ENCODE assay signal across 35 cellular contexts in genomic region chrX:119105826-119106225, GRCh38. TPM values are rescaled to one million over a fixed set of nuclear protein-coding genes. Genes with fewer than 3 reads are reported as not detected.
A peak's percentile ranks its signal among the peaks of the same experiment; 100 is the strongest.
DNase-seq lines count a peak whose midpoint lies in the region; ATAC-seq and TF ChIP-seq lines count a peak whose summit lies in the region.
"Had no signal": no experiment of that assay in that cellular context is flagged by ENCODE, and none has a peak within 500 bp of the region (broad histone marks: within the 10 kb centered on the region; RNA-seq: fewer than 3 reads in every experiment).

No MANE protein-coding gene starts in this region.

- H3K4me1 ChIP-seq in mucosa of descending colon (ENCODE audit: low read depth): no peaks in the 10 kb centered on the region
- H3K4me1 ChIP-seq: A549, BLaER1, esophagus muscularis mucosa, lower lobe of right lung, transverse colon had no signal

- H3K36me3 Mint-ChIP-seq in HFFc6 (ENCODE audit: low read depth) (no peaks in the 10 kb centered on the region), CD14-positive monocyte (no peaks in the 10 kb centered on the region)
- H3K36me3 Mint-ChIP-seq: activated naive CD4-positive, alpha-beta T cell treated with anti-CD3 and anti-CD28 coated beads, Interleukin-2, amount 10 ng/mL, durations not matched to agents 7 days and 5 days; IgD-negative memory B cell; natural killer cell treated with Interleukin-12 subunit alpha and Interleukin-12 subunit beta and Interleukin-15 and Interleukin-18, amount 100 ng/mL, for 72 hours had no signal

- H3K4me1 Mint-ChIP-seq in HFFc6 (ENCODE audit: low read depth) (no peaks in the 10 kb centered on the region), CD14-positive monocyte (no peaks in the 10 kb centered on the region)
- H3K4me1 Mint-ChIP-seq: activated B cell treated with CpG ODN at 0.5 μM for 24 hours; activated naive CD4-positive, alpha-beta T cell treated with anti-CD3 and anti-CD28 coated beads, Interleukin-2, amount 10 ng/mL, durations not matched to agents 7 days and 5 days; IgD-negative memory B cell had no signal

- no peaks in the 10 kb centered on the region for H3K27me3 ChIP-seq in brain microvascular endothelial cell (replicated peaks)
- H3K27me3 ChIP-seq: BLaER1, esophagus muscularis mucosa, transverse colon had no signal

- H3K4me3 Mint-ChIP-seq in HFFc6: no peak overlapping the region
- no peak overlapping the region for H3K4me3 Mint-ChIP-seq in CD14-positive monocyte
- H3K4me3 Mint-ChIP-seq: activated B cell treated with CpG ODN at 0.5 μM for 24 hours; activated naive CD4-positive, alpha-beta T cell treated with anti-CD3 and anti-CD28 coated beads, Interleukin-2, amount 10 ng/mL, durations not matched to agents 7 days and 5 days; activated T-helper 1 cell treated with anti-CD3 and anti-CD28 coated beads, Interleukin-12 subunit alpha, Interleukin-12 subunit beta, Interleukin-2, Interleukin-4 antibody, amounts not matched to agents 30 ng/mL and 10 ng/mL and 1 ng/mL, durations not matched to agents 14 hours and 24 hours and 36 hours; dendritic cell treated with granulocyte-macrophage colony-stimulating factor and Interleukin-4, amounts not matched to agents 40 ng/mL and 50 ng/mL, for 4 days; GM23338; IgD-negative memory B cell; natural killer cell treated with Interleukin-12 subunit alpha and Interleukin-12 subunit beta and Interleukin-15 and Interleukin-18, amount 100 ng/mL, for 72 hours had no signal

- intact Hi-C loops in CD14-positive monocyte (cut with micrococcal nuclease) (no loop called here), mucosa of descending colon (cut with DNase I, micrococcal nuclease) (no loop called here)

- TF ChIP-seq CTCF in AG09319 (IDR thresholded peaks at IDR 0.05; ENCODE audit: low read depth, low read length): no peak
- TF ChIP-seq CTCF in HFFc6 (IDR thresholded peaks at IDR 0.05): no peak
- TF ChIP-seq CTCF in brain microvascular endothelial cell (IDR thresholded peaks at IDR 0.05; ENCODE audit: low read depth, low read length, missing control alignments): no peak
- TF ChIP-seq CTCF in CD14-positive monocyte (IDR thresholded peaks at IDR 0.05): no peak
- no peak for TF ChIP-seq CTCF in mucosa of descending colon (IDR thresholded peaks at IDR 0.05)

- in situ Hi-C loops in brain microvascular endothelial cell (cut with HindIII; ENCODE audit: low pct_ligation_motif_present, low sequenced_read_pairs): no loop called here

- H3K36me3 ChIP-seq in brain microvascular endothelial cell (replicated peaks): no peaks in the 10 kb centered on the region
- no peaks in the 10 kb centered on the region for H3K36me3 ChIP-seq in mucosa of descending colon (ENCODE audit: low read depth)
- H3K36me3 ChIP-seq: BLaER1, esophagus muscularis mucosa, lower lobe of right lung, transverse colon had no signal

- H3K27ac Mint-ChIP-seq in HFFc6 (no peak overlapping the region), CD14-positive monocyte (no peak overlapping the region)
- H3K27ac Mint-ChIP-seq: activated B cell treated with CpG ODN at 0.5 μM for 24 hours; activated naive CD4-positive, alpha-beta T cell treated with anti-CD3 and anti-CD28 coated beads, Interleukin-2, amount 10 ng/mL, durations not matched to agents 7 days and 5 days; activated T-helper 1 cell treated with anti-CD3 and anti-CD28 coated beads, Interleukin-12 subunit alpha, Interleukin-12 subunit beta, Interleukin-2, Interleukin-4 antibody, amounts not matched to agents 30 ng/mL and 10 ng/mL and 1 ng/mL, durations not matched to agents 14 hours and 24 hours and 36 hours; dendritic cell treated with granulocyte-macrophage colony-stimulating factor and Interleukin-4, amounts not matched to agents 40 ng/mL and 50 ng/mL, for 4 days; GM23338; IgD-negative memory B cell; natural killer cell treated with Interleukin-12 subunit alpha and Interleukin-12 subunit beta and Interleukin-15 and Interleukin-18, amount 100 ng/mL, for 72 hours had no signal

- no peaks in the 10 kb centered on the region for H3K9me3 Mint-ChIP-seq in HFFc6
- no peaks in the 10 kb centered on the region for H3K9me3 Mint-ChIP-seq in CD14-positive monocyte
- H3K9me3 Mint-ChIP-seq: activated B cell treated with CpG ODN at 0.5 μM for 24 hours; activated naive CD4-positive, alpha-beta T cell treated with anti-CD3 and anti-CD28 coated beads, Interleukin-2, amount 10 ng/mL, durations not matched to agents 7 days and 5 days; activated T-helper 1 cell treated with anti-CD3 and anti-CD28 coated beads, Interleukin-12 subunit alpha, Interleukin-12 subunit beta, Interleukin-2, Interleukin-4 antibody, amounts not matched to agents 30 ng/mL and 10 ng/mL and 1 ng/mL, durations not matched to agents 14 hours and 24 hours and 36 hours; dendritic cell treated with granulocyte-macrophage colony-stimulating factor and Interleukin-4, amounts not matched to agents 40 ng/mL and 50 ng/mL, for 4 days; GM23338; IgD-negative memory B cell; natural killer cell treated with Interleukin-12 subunit alpha and Interleukin-12 subunit beta and Interleukin-15 and Interleukin-18, amount 100 ng/mL, for 72 hours had no signal

- DNase-seq in AG09319 (ENCODE audit: extremely low read depth, low read depth) (peak; percentile 31), HFFc6 (peak; percentile 9), brain microvascular endothelial cell (peak; percentile 9), foreskin melanocyte (peak; percentile 15), activated gamma-delta T cell treated with Interleukin-2 at 50 U/mL for 16 hours (no peak), CD14-positive monocyte (ENCODE audit: low spot score) (no peak), mucosa of descending colon (no peak)
- no peak for DNase-seq in activated CD4-positive, alpha-beta T cell treated with anti-CD3 and anti-CD28 coated beads, Interleukin-2, amount 50 U/mL, for 48 hours
- DNase-seq: activated B cell treated with CpG ODN at 0.5 μM for 24 hours; activated CD8-positive, alpha-beta memory T cell treated with anti-CD3 and anti-CD28 coated beads, Interleukin-2, amount 50 U/mL, for 4 hours; activated naive CD4-positive, alpha-beta T cell treated with anti-CD3 and anti-CD28 coated beads, Interleukin-2, amount 10 ng/mL, durations not matched to agents 7 days and 5 days; amygdala; caudate nucleus; DMS53; head of caudate nucleus; kidney glomerular epithelial cell; lower lobe of right lung; NCI-H1092; NCI-H1694 treated with DMSO at 0.1 percent for 48 hours; NCI-H2171; NCI-H524 treated with DMSO at 0.1 percent for 48 hours; T-helper 1 cell; transverse colon had no signal

- H3K27me3 Mint-ChIP-seq in HFFc6 (ENCODE audit: insufficient read depth) (peaks cover 9% of the 10 kb centered on the region), CD14-positive monocyte (ENCODE audit: low read depth in 3 of 3) (no peaks in the 10 kb centered on the region)

- no peaks in the 10 kb centered on the region for H3K9me3 ChIP-seq in mucosa of descending colon
- H3K9me3 ChIP-seq: A549, BLaER1, esophagus muscularis mucosa, lower lobe of right lung, transverse colon had no signal

- no peak overlapping the region for H3K27ac ChIP-seq in brain microvascular endothelial cell
- H3K27ac ChIP-seq: A549, BLaER1, esophagus muscularis mucosa, lower lobe of right lung, skin epidermis, transverse colon had no signal

- H3K4me3 ChIP-seq in brain microvascular endothelial cell (ENCODE audit: low read depth, low read length) (no peak overlapping the region), mucosa of descending colon (no peak overlapping the region)
- H3K4me3 ChIP-seq: A549, BLaER1, esophagus muscularis mucosa, GM23338, lower lobe of right lung, skin epidermis, transverse colon had no signal

- ATAC-seq in mucosa of descending colon: no peak
- ATAC-seq: A549; GM23338; lower lobe of right lung; natural killer cell treated with Interleukin-12 subunit alpha and Interleukin-12 subunit beta and Interleukin-15 and Interleukin-18, amount 100 ng/mL, for 72 hours had no signal

RNA-seq across cellular contexts. Expression of gene KIAA1210, which starts 21.8 kb away (rescaled TPM):
- total RNA-seq in HFFc6 (2021; fragmentation: NEBNext Ultra II Directional; extraction: Animal tissue kit (Norgen Biotek cat#: 25700)): not detected
- polyA plus RNA-seq in CD14-positive monocyte: not detected
- not detected for total RNA-seq in mucosa of descending colon
- total RNA-seq: activated B cell treated with CpG ODN at 0.5 μM for 24 hours; activated T-helper 1 cell treated with anti-CD3 and anti-CD28 coated beads, Interleukin-12 subunit alpha, Interleukin-12 subunit beta, Interleukin-2, Interleukin-4 antibody, amounts not matched to agents 30 ng/mL and 10 ng/mL and 1 ng/mL, durations not matched to agents 14 hours and 24 hours and 36 hours; esophagus muscularis mucosa; GM23338; lower lobe of right lung; mononuclear cell; natural killer cell treated with Interleukin-12 subunit alpha and Interleukin-12 subunit beta and Interleukin-15 and Interleukin-18, amount 100 ng/mL, for 72 hours; transverse colon had no signal
- polyA plus RNA-seq: GM23338, IgD-negative memory B cell had no signal

RNA-seq across cellular contexts. Expression of gene CT47C1, which starts 33.0 kb away (rescaled TPM):
- total RNA-seq in HFFc6 (2021; fragmentation: NEBNext Ultra II Directional; extraction: Animal tissue kit (Norgen Biotek cat#: 25700)): not detected
- polyA plus RNA-seq in CD14-positive monocyte: not detected
- not detected for total RNA-seq in mucosa of descending colon
- total RNA-seq: activated B cell treated with CpG ODN at 0.5 μM for 24 hours; activated T-helper 1 cell treated with anti-CD3 and anti-CD28 coated beads, Interleukin-12 subunit alpha, Interleukin-12 subunit beta, Interleukin-2, Interleukin-4 antibody, amounts not matched to agents 30 ng/mL and 10 ng/mL and 1 ng/mL, durations not matched to agents 14 hours and 24 hours and 36 hours; esophagus muscularis mucosa; GM23338; lower lobe of right lung; mononuclear cell; natural killer cell treated with Interleukin-12 subunit alpha and Interleukin-12 subunit beta and Interleukin-15 and Interleukin-18, amount 100 ng/mL, for 72 hours; omental fat pad; SK-MEL-5; transverse colon had no signal
- polyA plus RNA-seq: A549, GM23338, IgD-negative memory B cell had no signal

Comparison
In these comparisons a context has a peak if more than half of its experiments do, and no peak if none do; other contexts are left out.
1. DNase-seq: peak in AG09319 (single experiment), HFFc6 (single experiment), brain microvascular endothelial cell (single experiment) and foreskin melanocyte (single experiment); none in activated gamma-delta T cell treated with Interleukin-2 at 50 U/mL for 16 hours (single experiment), CD14-positive monocyte (single experiment), mucosa of descending colon (0 of 3) and activated CD4-positive, alpha-beta T cell treated with anti-CD3 and anti-CD28 coated beads, Interleukin-2, amount 50 U/mL, for 48 hours (0 of 2).